6 cellular contexts compared by ENCODE assay signal in the genomic region with DNA sequence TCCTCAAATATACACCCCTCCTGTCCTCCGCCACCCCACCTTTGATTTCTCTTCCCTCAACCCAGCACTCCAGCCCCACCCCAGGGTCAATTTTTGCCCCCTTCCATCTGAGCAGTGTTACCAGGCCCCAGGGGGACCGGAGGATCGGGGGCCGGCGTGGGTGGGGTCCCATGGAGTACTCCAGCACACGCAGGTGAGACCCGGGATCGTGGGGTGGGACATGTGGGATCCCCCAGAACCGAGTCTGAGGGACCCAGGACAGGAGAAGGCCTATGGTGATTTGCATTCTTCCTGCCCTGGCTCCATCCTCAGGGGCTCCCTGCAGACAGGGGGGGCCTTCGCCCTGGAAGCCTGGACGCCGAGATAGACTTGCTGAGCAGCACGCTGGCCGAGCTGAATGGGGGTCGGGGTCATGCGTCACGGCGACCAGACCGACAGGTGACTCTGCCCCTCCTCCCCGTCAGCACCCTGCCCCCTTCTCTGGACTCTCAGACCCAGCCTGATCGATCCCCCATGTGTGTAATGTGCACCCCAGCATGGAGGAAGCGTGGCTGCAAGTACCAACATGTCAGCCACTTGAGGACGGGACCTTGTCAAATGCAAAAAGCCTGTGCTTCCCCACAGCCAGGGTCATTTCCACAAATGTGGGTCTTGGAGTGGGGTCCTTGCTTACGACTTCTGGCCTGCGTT. TPM values are rescaled to one million over a fixed set of nuclear protein-coding genes. Genes with fewer than 3 reads are reported as not detected.
DNase-seq lines count a peak whose midpoint lies in the region; ATAC-seq and TF ChIP-seq lines count a peak whose summit lies in the region.

No MANE protein-coding gene starts in this region.

- peak overlapping the region; percentile 88 for H3K27ac Mint-ChIP-seq in activated CD4-positive, alpha-beta T cell treated with anti-CD3 and anti-CD28 coated beads, Interleukin-2, amount 10 ng/mL, durations not matched to agents 7 days and 5 days
- no peak overlapping the region for H3K27ac Mint-ChIP-seq in glutamatergic neuron (ENCODE audit: unreplicated experiment)

- CTCF ChIA-PET in activated CD4-positive, alpha-beta T cell treated with anti-CD3 and anti-CD28 coated beads, Interleukin-2, amount 10 ng/mL, durations not matched to agents 7 days and 5 days (lab: Charles Lee), result interaction anchor here (1.6 kb wide), 1 partner anchor 163 kb away, joined by 4 read pairs; no protein-coding TSS in a partner anchor

- no peak for ATAC-seq in thoracic aorta (ENCODE audit: insufficient number of reproducible peaks, low FRiP score, low read depth)
- no peak for ATAC-seq in HG02840 (IDR thresholded peaks at IDR 0.05; ENCODE audit: low FRiP score, unreplicated experiment)

- DNase-seq in activated CD4-positive, alpha-beta T cell treated with anti-CD3 and anti-CD28 coated beads, Interleukin-2, amount 10 ng/mL, durations not matched to agents 7 days and 5 days, result no peak
- no peak for DNase-seq in activated CD4-positive, alpha-beta T cell treated with anti-CD3 and anti-CD28 coated beads, Interleukin-2, amount 50 U/mL, for 48 hours
- no peak for DNase-seq in glutamatergic neuron
- DNase-seq in thoracic aorta (ENCODE audit: low spot score), result no peak
- no peak for DNase-seq in activated CD4-positive, CD25-positive, alpha-beta regulatory T cell (lab: John Stamatoyannopoulos, UW)

- peaks cover 27% of the 10 kb centered on the region for H3K4me1 Mint-ChIP-seq in activated CD4-positive, alpha-beta T cell treated with anti-CD3 and anti-CD28 coated beads, Interleukin-2, amount 10 ng/mL, durations not matched to agents 7 days and 5 days
- H3K4me1 Mint-ChIP-seq in glutamatergic neuron (ENCODE audit: low read depth, unreplicated experiment), result peaks cover 1% of the 10 kb centered on the region

- peak overlapping the region; percentile 98 to 99 for H3K27ac ChIP-seq in thoracic aorta

- H3K27me3 ChIP-seq in thoracic aorta (replicated peaks; ENCODE audit: insufficient read depth), result no peaks in the 10 kb centered on the region

- H3K4me1 ChIP-seq in thoracic aorta (ENCODE audit: control insufficient read depth in 1 of 2, low read depth in 2 of 2), result peaks cover 8 to 31% of the 10 kb centered on the region in 2 donors

- H3K4me3 ChIP-seq in thoracic aorta, result peak overlapping the region; percentile 94

- POLR2A ChIA-PET in activated CD4-positive, alpha-beta T cell treated with anti-CD3 and anti-CD28 coated beads, Interleukin-2, amount 10 ng/mL, durations not matched to agents 7 days and 5 days (lab: Charles Lee), result no interaction called here

- no peaks in the 10 kb centered on the region for H3K9me3 ChIP-seq in thoracic aorta

- H3K27me3 Mint-ChIP-seq in activated CD4-positive, alpha-beta T cell treated with anti-CD3 and anti-CD28 coated beads, Interleukin-2, amount 10 ng/mL, durations not matched to agents 7 days and 5 days, result no peaks in the 10 kb centered on the region
- H3K27me3 Mint-ChIP-seq in glutamatergic neuron (ENCODE audit: unreplicated experiment), result no peaks in the 10 kb centered on the region

- no peak for TF ChIP-seq CTCF in glutamatergic neuron (IDR thresholded peaks at IDR 0.05; ENCODE audit: partially characterized antibody, unreplicated experiment)
- TF ChIP-seq CTCF in thoracic aorta (IDR thresholded peaks at IDR 0.05), result no peak

- H3K36me3 ChIP-seq in thoracic aorta, result peaks cover 25% of the 10 kb centered on the region

- H3K4me3 Mint-ChIP-seq in activated CD4-positive, alpha-beta T cell treated with anti-CD3 and anti-CD28 coated beads, Interleukin-2, amount 10 ng/mL, durations not matched to agents 7 days and 5 days, result peak overlapping the region; percentile 81
- peak overlapping the region; percentile 71 for H3K4me3 Mint-ChIP-seq in glutamatergic neuron (ENCODE audit: unreplicated experiment)

- H3K9me3 Mint-ChIP-seq in activated CD4-positive, alpha-beta T cell treated with anti-CD3 and anti-CD28 coated beads, Interleukin-2, amount 10 ng/mL, durations not matched to agents 7 days and 5 days, result no peaks in the 10 kb centered on the region
- peaks cover 7% of the 10 kb centered on the region for H3K9me3 Mint-ChIP-seq in glutamatergic neuron (ENCODE audit: unreplicated experiment)

- H3K36me3 Mint-ChIP-seq in activated CD4-positive, alpha-beta T cell treated with anti-CD3 and anti-CD28 coated beads, Interleukin-2, amount 10 ng/mL, durations not matched to agents 7 days and 5 days (ENCODE audit: low read depth), result peaks cover 26% of the 10 kb centered on the region
- H3K36me3 Mint-ChIP-seq in glutamatergic neuron (ENCODE audit: unreplicated experiment), result no peaks in the 10 kb centered on the region

RNA-seq across cellular contexts. Expression of a gene that starts 0.8 kb away (rescaled TPM):
- total RNA-seq in activated CD4-positive, alpha-beta T cell treated with anti-CD3 and anti-CD28 coated beads, Interleukin-2, amount 10 ng/mL, durations not matched to agents 7 days and 5 days, result 10 to 100 TPM; 24.8 to 34.2 TPM
- 13.1 TPM for total RNA-seq in glutamatergic neuron (ENCODE audit: unreplicated experiment)
- total RNA-seq in thoracic aorta, result 100 to 1,000 TPM in 1 of 2 donors, 10 to 100 TPM in 1; 71.9 to 103 TPM

RNA-seq across cellular contexts. Expression of a gene that starts 7.0 kb away (rescaled TPM):
- total RNA-seq in activated CD4-positive, alpha-beta T cell treated with anti-CD3 and anti-CD28 coated beads, Interleukin-2, amount 10 ng/mL, durations not matched to agents 7 days and 5 days, result 100 to 1,000 TPM; 262 to 280 TPM
- total RNA-seq in glutamatergic neuron (ENCODE audit: unreplicated experiment), result 213 TPM
- total RNA-seq in thoracic aorta, result 100 to 1,000 TPM; 109 TPM

RNA-seq across cellular contexts. Expression of a gene that starts 15.4 kb away (rescaled TPM):
- 10 to 100 TPM; 44.1 to 49.1 TPM for total RNA-seq in activated CD4-positive, alpha-beta T cell treated with anti-CD3 and anti-CD28 coated beads, Interleukin-2, amount 10 ng/mL, durations not matched to agents 7 days and 5 days
- total RNA-seq in glutamatergic neuron (ENCODE audit: unreplicated experiment) (36.7 TPM), thoracic aorta (10 to 100 TPM; 20.0 to 25.2 TPM)

RNA-seq across cellular contexts. Expression of a gene that starts 21.6 kb away (rescaled TPM):
- total RNA-seq in activated CD4-positive, alpha-beta T cell treated with anti-CD3 and anti-CD28 coated beads, Interleukin-2, amount 10 ng/mL, durations not matched to agents 7 days and 5 days, result 1 to 10 TPM; 2.3 to 3.1 TPM
- total RNA-seq in glutamatergic neuron (ENCODE audit: unreplicated experiment) (3.2 TPM), thoracic aorta (1 to 10 TPM; 2.7 to 4.1 TPM)

RNA-seq across cellular contexts. Expression of a gene that starts 27.7 kb away (rescaled TPM):
- total RNA-seq in activated CD4-positive, alpha-beta T cell treated with anti-CD3 and anti-CD28 coated beads, Interleukin-2, amount 10 ng/mL, durations not matched to agents 7 days and 5 days, result not detected
- total RNA-seq in glutamatergic neuron (ENCODE audit: unreplicated experiment) (30.0 TPM), thoracic aorta (1 to 10 TPM; 3.7 to 5.1 TPM)
